In genomic region chr9:135402739-135403695, GRCh38 we compare ENCODE assay signal across 28 cellular contexts.
"Had no signal": no experiment of that assay in that cellular context is flagged by ENCODE, and none has a peak within 500 bp of the region (broad histone marks: within the 10 kb centered on the region; RNA-seq: fewer than 3 reads in every experiment).

No MANE protein-coding gene starts in this region.

- H3K36me3 ChIP-seq: MG63 had no signal

- H2AFZ ChIP-seq: PC-9 had no signal

- H3K27ac ChIP-seq: PC-9, RWPE1 had no signal

- H3K4me3 Mint-ChIP-seq: activated CD4-positive, alpha-beta T cell treated with anti-CD3 and anti-CD28 coated beads, Interleukin-2, amount 10 ng/mL, durations not matched to agents 24 days and 14 days; activated CD8-positive, alpha-beta T cell treated with anti-CD3 and anti-CD28 coated beads for 36 hours; activated naive CD4-positive, alpha-beta T cell treated with anti-CD3 and anti-CD28 coated beads, Interleukin-2, amount 50 U/mL, for 24 hours; activated naive CD8-positive, alpha-beta T cell treated with anti-CD3 and anti-CD28 coated beads, Interleukin-2, amount 10 ng/mL, durations not matched to agents 7 days and 5 days; brain had no signal

- H3K9me3 ChIP-seq: MG63 had no signal

- ATAC-seq: activated CD8-positive, alpha-beta T cell treated with anti-CD3 and anti-CD28 coated beads for 36 hours had no signal

- H3K9me3 Mint-ChIP-seq: activated CD4-positive, alpha-beta T cell treated with anti-CD3 and anti-CD28 coated beads, Interleukin-2, amount 10 ng/mL, durations not matched to agents 24 days and 14 days; activated CD8-positive, alpha-beta T cell treated with anti-CD3 and anti-CD28 coated beads for 36 hours; activated naive CD4-positive, alpha-beta T cell treated with anti-CD3 and anti-CD28 coated beads, Interleukin-2, amount 50 U/mL, for 24 hours; activated naive CD8-positive, alpha-beta T cell treated with anti-CD3 and anti-CD28 coated beads, Interleukin-2, amount 10 ng/mL, durations not matched to agents 7 days and 5 days; activated T-helper 2 cell treated with anti-CD3 and anti-CD28 coated beads, Interferon-gamma antibody, Interleukin-2, Interleukin-4, amounts not matched to agents 10 μg/mL and 5 μg/mL and 100 μg/mL, durations not matched to agents 14 hours and 24 hours and 36 hours had no signal

- H3K4me2 ChIP-seq: PC-9 had no signal

- H3K27ac Mint-ChIP-seq: activated CD4-positive, alpha-beta T cell treated with anti-CD3 and anti-CD28 coated beads, Interleukin-2, amount 10 ng/mL, durations not matched to agents 24 days and 14 days; activated CD8-positive, alpha-beta T cell treated with anti-CD3 and anti-CD28 coated beads for 36 hours; activated naive CD4-positive, alpha-beta T cell treated with anti-CD3 and anti-CD28 coated beads, Interleukin-2, amount 50 U/mL, for 24 hours; activated naive CD8-positive, alpha-beta T cell treated with anti-CD3 and anti-CD28 coated beads, Interleukin-2, amount 10 ng/mL, durations not matched to agents 7 days and 5 days; activated T-helper 2 cell treated with anti-CD3 and anti-CD28 coated beads, Interferon-gamma antibody, Interleukin-2, Interleukin-4, amounts not matched to agents 10 μg/mL and 5 μg/mL and 100 μg/mL, durations not matched to agents 14 hours and 24 hours and 36 hours; brain had no signal

- H3K4me1 Mint-ChIP-seq: activated CD4-positive, alpha-beta T cell treated with anti-CD3 and anti-CD28 coated beads, Interleukin-2, amount 10 ng/mL, durations not matched to agents 24 days and 14 days; activated naive CD4-positive, alpha-beta T cell treated with anti-CD3 and anti-CD28 coated beads, Interleukin-2, amount 50 U/mL, for 24 hours; activated naive CD8-positive, alpha-beta T cell treated with anti-CD3 and anti-CD28 coated beads, Interleukin-2, amount 10 ng/mL, durations not matched to agents 7 days and 5 days; brain had no signal

- DNase-seq: activated CD4-positive, alpha-beta T cell treated with anti-CD3 and anti-CD28 coated beads, Interleukin-2, amount 10 ng/mL, durations not matched to agents 24 days and 14 days; activated CD4-positive, alpha-beta T cell treated with anti-CD3 and anti-CD28 coated beads, Interleukin-2, amount 50 U/mL, for 4 hours; activated CD8-positive, alpha-beta T cell treated with anti-CD3 and anti-CD28 coated beads for 36 hours; activated gamma-delta T cell; activated naive CD4-positive, alpha-beta T cell treated with Interleukin-2 at 50 U/mL for 16 hours; activated naive CD8-positive, alpha-beta T cell treated with anti-CD3 and anti-CD28 coated beads, Interleukin-2, amount 10 ng/mL, durations not matched to agents 7 days and 5 days; activated T-cell treated with anti-CD3 and anti-CD28 coated beads, Interleukin-2, amount 50 U/mL, for 1 hour; anterior cingulate cortex; central memory CD4-positive, alpha-beta T cell; Kasumi-1; KG1; MG63; NCI-H1048; NCI-H1105 treated with DMSO at 0.1 percent for 48 hours; NCI-H1436; NCI-H1694; NCI-H1930; NCI-H2081 treated with DMSO at 0.1 percent for 48 hours; NCI-H226; NCI-H446 treated with DMSO at 0.1 percent for 48 hours; NCI-H524; NK-92 treated with Interleukin-12 subunit alpha and Interleukin-12 subunit beta, amount 100 ng/mL, for 24 hours; PC-9; Right ventricle myocardium superior had no signal

- H3K36me3 Mint-ChIP-seq: activated naive CD4-positive, alpha-beta T cell treated with anti-CD3 and anti-CD28 coated beads, Interleukin-2, amount 50 U/mL, for 24 hours; activated naive CD8-positive, alpha-beta T cell treated with anti-CD3 and anti-CD28 coated beads, Interleukin-2, amount 10 ng/mL, durations not matched to agents 7 days and 5 days; brain had no signal

- H3K4me3 ChIP-seq: MG63, PC-9 had no signal

- H3K27me3 Mint-ChIP-seq: activated CD4-positive, alpha-beta T cell treated with anti-CD3 and anti-CD28 coated beads, Interleukin-2, amount 10 ng/mL, durations not matched to agents 24 days and 14 days; activated naive CD4-positive, alpha-beta T cell treated with anti-CD3 and anti-CD28 coated beads, Interleukin-2, amount 50 U/mL, for 24 hours; activated naive CD8-positive, alpha-beta T cell treated with anti-CD3 and anti-CD28 coated beads, Interleukin-2, amount 10 ng/mL, durations not matched to agents 7 days and 5 days had no signal

- H3K27me3 ChIP-seq: MG63 had no signal
